Comparison of ENCODE assay signal across 18 cellular contexts in genomic region chr2:63345285-63345633, GRCh38.
A peak's percentile ranks its signal among the peaks of the same experiment; 100 is the strongest.
DNase-seq lines count a peak whose midpoint lies in the region; ATAC-seq, FAIRE-seq and TF ChIP-seq lines count a peak whose summit lies in the region.
"Had no signal": no experiment of that assay in that cellular context is flagged by ENCODE, and none has a peak within 500 bp of the region (broad histone marks: within the 10 kb centered on the region; RNA-seq: fewer than 3 reads in every experiment).

No MANE protein-coding gene starts in this region.

- TF ChIP-seq POLR2A in esophagus muscularis mucosa (IDR thresholded peaks at IDR 0.05; ENCODE audit: low read depth) = no peak

- no peak overlapping the region for H4K91ac ChIP-seq in trophoblast cell (ENCODE audit: low read depth, low read length)

- H3K18ac ChIP-seq in trophoblast cell (ENCODE audit: low read length) = no peak overlapping the region

- TF ChIP-seq EP300 in esophagus muscularis mucosa (IDR thresholded peaks at IDR 0.05) = no peak

- no peak overlapping the region for H2BK5ac ChIP-seq in trophoblast cell (ENCODE audit: low read depth, low read length, poor library complexity)

- H3K4me1 ChIP-seq in trophoblast cell (ENCODE audit: control insufficient read depth in 1 of 2, insufficient read depth in 2 of 2, low read length in 2 of 2) (no peaks in the 10 kb centered on the region), esophagus muscularis mucosa (no peaks in the 10 kb centered on the region)

- H4K12ac ChIP-seq in trophoblast cell (ENCODE audit: low read depth, low read length) = no peak overlapping the region

- H2AFZ ChIP-seq in trophoblast cell (ENCODE audit: insufficient read depth, low read length, poor library complexity) = no peak overlapping the region

- WGBS in trophoblast cell (ENCODE audit: extremely low coverage, insufficient coverage, insufficient read length) = no CpG with 5 or more reads among the region's 1 CpG
- WGBS in esophagus muscularis mucosa = 83% methylated on average over 1 of the region's 1 CpG

- no peak overlapping the region for H2BK120ac ChIP-seq in trophoblast cell (ENCODE audit: insufficient read depth, low read length, poor library complexity)

- ATAC-seq in Right ventricle myocardium inferior (peak; percentile 44), left cardiac atrium (no peak), GM18868 (IDR thresholded peaks at IDR 0.05; ENCODE audit: unreplicated experiment) (peak; percentile 16)
- ATAC-seq: CD8-positive, alpha-beta T cell had no signal

- H3K9me3 ChIP-seq in trophoblast cell (ENCODE audit: insufficient read depth, low read depth, low read length) = peaks cover 2% of the 10 kb centered on the region
- H3K9me3 ChIP-seq in esophagus muscularis mucosa = peaks cover 0 to 20% (median 19%) of the 10 kb centered on the region in 4 donors

- H2AK5ac ChIP-seq in trophoblast cell (ENCODE audit: low read length) = no peak overlapping the region

- no peak overlapping the region for H3K4ac ChIP-seq in trophoblast cell (ENCODE audit: low read depth, low read length)

- peak overlapping the region; percentile 28 for H3K9ac ChIP-seq in trophoblast cell (ENCODE audit: low read length)

- no peaks in the 10 kb centered on the region for H3K79me2 ChIP-seq in trophoblast cell (ENCODE audit: control insufficient read depth, insufficient read depth, low read length, poor library complexity)

- DNase-seq in Right ventricle myocardium inferior (ENCODE audit: missing footprints) (no peak), left cardiac atrium (no peak), bronchial epithelial cell (ENCODE audit: low read depth) (no peak), trophoblast cell (no peak), NCI-H69 (lab: John Stamatoyannopoulos, UW) (no peak), esophagus muscularis mucosa (ENCODE audit: extremely low spot score) (no peak), mesenteric fat pad (ENCODE audit: low spot score) (no peak)
- DNase-seq: CD8-positive, alpha-beta T cell; COR-L47; DMS153; DMS79 treated with DMSO at 0.1 percent for 48 hours; EL; HCEC 1CT; HFFc6 had no signal

- no peaks in the 10 kb centered on the region for H3K36me3 ChIP-seq in bronchial epithelial cell (ENCODE audit: control insufficient read depth, insufficient read depth, low read length)
- no peaks in the 10 kb centered on the region for H3K36me3 ChIP-seq in trophoblast cell (ENCODE audit: control insufficient read depth in 1 of 2, insufficient read depth in 2 of 2, low read length in 2 of 2)
- peaks cover 0 to 3% (median 0%) of the 10 kb centered on the region in 4 donors for H3K36me3 ChIP-seq in esophagus muscularis mucosa

- no peak overlapping the region for H3K27ac ChIP-seq in trophoblast cell (ENCODE audit: low read depth, low read length)
- no peak overlapping the region for H3K27ac ChIP-seq in esophagus muscularis mucosa (replicated peaks in 1 of 4)
- H3K27ac ChIP-seq: 22Rv1 had no signal

- H4K8ac ChIP-seq in trophoblast cell (ENCODE audit: low read depth, low read length) = no peak overlapping the region

- TF ChIP-seq CTCF in bronchial epithelial cell (IDR thresholded peaks at IDR 0.05; ENCODE audit: insufficient read depth, low read length, severe bottlenecking) (no peak), esophagus muscularis mucosa (IDR thresholded peaks at IDR 0.05) (no peak)

- H3K27me3 ChIP-seq in bronchial epithelial cell (ENCODE audit: control insufficient read depth, insufficient read depth, low read length) (no peaks in the 10 kb centered on the region), trophoblast cell (ENCODE audit: insufficient read depth, low read length) (no peaks in the 10 kb centered on the region), esophagus muscularis mucosa (no peaks in the 10 kb centered on the region)

- no peak overlapping the region for H3K14ac ChIP-seq in trophoblast cell (ENCODE audit: low read length)

- H3K4me3 ChIP-seq in bronchial epithelial cell (ENCODE audit: low read depth, low read length) (no peak overlapping the region), trophoblast cell (ENCODE audit: low read depth, low read length) (no peak overlapping the region), esophagus muscularis mucosa (no peak overlapping the region)

- H3K23ac ChIP-seq in trophoblast cell (ENCODE audit: low read length) = no peak overlapping the region

- peak; percentile 50 for FAIRE-seq in bronchial epithelial cell (lab: Jason Lieb, UNC)
- FAIRE-seq: D721Med, G401.6 had no signal

- intact Hi-C loops in Right ventricle myocardium inferior (cut with DNase I) = no loop called here
- intact Hi-C loops in left cardiac atrium (cut with DNase I) = no loop called here
- intact Hi-C loops in esophagus muscularis mucosa (cut with DNase I) = no loop called here

- no peak overlapping the region for H2BK12ac ChIP-seq in trophoblast cell (ENCODE audit: low read length)

- no peak overlapping the region for H3K4me2 ChIP-seq in trophoblast cell (ENCODE audit: low read length)

- H3K79me1 ChIP-seq in trophoblast cell (ENCODE audit: low read length) = no peaks in the 10 kb centered on the region

Comparison
In these comparisons a context has a peak if more than half of its experiments do, and no peak if none do; other contexts are left out.
1. ATAC-seq: peak in Right ventricle myocardium inferior (single experiment) and GM18868 (single experiment); none in left cardiac atrium (0 of 2).